In the genomic region with DNA sequence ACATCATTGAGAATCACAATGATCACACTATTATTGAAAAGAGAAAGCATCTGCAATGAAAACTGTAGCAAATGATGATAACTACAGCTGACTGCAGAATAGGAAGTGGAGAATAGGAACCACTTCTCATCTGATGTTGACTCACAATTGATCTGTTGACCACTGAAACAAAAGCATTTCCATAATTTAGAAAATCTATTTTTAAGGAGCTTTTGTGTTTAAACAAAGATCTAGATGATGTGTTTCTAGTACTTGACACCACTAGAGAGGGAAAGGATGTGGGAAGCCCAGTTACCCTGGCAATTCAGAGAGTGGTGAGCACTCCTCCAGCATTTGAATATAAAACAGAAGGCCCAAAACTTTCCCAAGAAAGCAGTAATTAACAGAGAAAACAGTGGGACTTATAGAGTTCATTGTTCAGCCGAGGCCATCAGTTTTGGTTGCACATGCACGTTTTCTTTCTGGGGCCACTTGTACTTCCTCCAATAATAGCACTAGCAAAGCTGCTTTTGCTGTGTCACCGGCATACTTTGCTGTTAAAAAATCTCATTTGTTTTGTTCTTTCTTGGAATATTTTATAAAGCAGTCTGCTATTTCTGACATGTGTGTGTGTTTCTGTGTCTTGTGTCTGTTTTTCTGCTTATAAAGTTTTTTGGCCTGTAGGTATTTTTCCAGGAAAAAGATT, we compare ENCODE assay signal across 10 cellular contexts.
DNase-seq lines count a peak whose midpoint lies in the region; ATAC-seq, FAIRE-seq and TF ChIP-seq lines count a peak whose summit lies in the region.
"Had no signal": no experiment of that assay in that cellular context is flagged by ENCODE, and none has a peak within 500 bp of the region (broad histone marks: within the 10 kb centered on the region; RNA-seq: fewer than 3 reads in every experiment).

No MANE protein-coding gene starts in this region.

- DNase-seq in AML-193 (lab: John Stamatoyannopoulos, UW) (peak; percentile 32 to 38), ascending aorta (ENCODE audit: low spot score in 2 of 2) (no peak), NCI-H510A treated with DMSO at 0.1 percent for 48 hours (lab: John Stamatoyannopoulos, UW) (no peak), RCC 7860 (ENCODE audit: low spot score) (no peak), SHP77 treated with DMSO at 0.1 percent for 48 hours (lab: John Stamatoyannopoulos, UW) (no peak)
- DNase-seq: CD4-positive, CD25-positive, alpha-beta regulatory T cell had no signal

- no peaks in the 10 kb centered on the region for H3K9me3 ChIP-seq in ascending aorta

- TF ChIP-seq CTCF in ascending aorta (IDR thresholded peaks at IDR 0.05): no peak

- intact Hi-C loops in ascending aorta (cut with DNase I): loop anchor here (5.0 kb wide), 1 partner anchor 76 kb away; a partner anchor contains a TSS

- peak; percentile 75 for ATAC-seq in GM21367 (IDR thresholded peaks at IDR 0.05; ENCODE audit: unreplicated experiment)
- ATAC-seq in HG03442 (IDR thresholded peaks at IDR 0.05; ENCODE audit: unreplicated experiment): peak; percentile 75
- no peak for ATAC-seq in HG03469 (IDR thresholded peaks at IDR 0.05; ENCODE audit: unreplicated experiment)

- no peak for FAIRE-seq in RCC 7860 (lab: Jason Lieb, UNC)

- no peaks in the 10 kb centered on the region for H3K36me3 ChIP-seq in ascending aorta
- H3K36me3 ChIP-seq: breast epithelium had no signal

- peak overlapping the region; percentile 34 to 69 for H3K27ac ChIP-seq in ascending aorta

- no peaks in the 10 kb centered on the region for H3K4me1 ChIP-seq in ascending aorta
- H3K4me1 ChIP-seq: breast epithelium had no signal

- no peak overlapping the region for H3K4me3 ChIP-seq in ascending aorta
- H3K4me3 ChIP-seq: breast epithelium had no signal

- H3K27me3 ChIP-seq in ascending aorta: no peaks in the 10 kb centered on the region
- H3K27me3 ChIP-seq: breast epithelium had no signal

Comparison
In these comparisons a context has a peak if more than half of its experiments do, and no peak if none do; other contexts are left out.
1. DNase-seq: peak in AML-193 (2 of 2); none in ascending aorta (0 of 2), NCI-H510A treated with DMSO at 0.1 percent for 48 hours (single experiment), RCC 7860 (single experiment) and SHP77 treated with DMSO at 0.1 percent for 48 hours (single experiment).